10 cellular contexts compared by ENCODE assay signal in the genomic region with DNA sequence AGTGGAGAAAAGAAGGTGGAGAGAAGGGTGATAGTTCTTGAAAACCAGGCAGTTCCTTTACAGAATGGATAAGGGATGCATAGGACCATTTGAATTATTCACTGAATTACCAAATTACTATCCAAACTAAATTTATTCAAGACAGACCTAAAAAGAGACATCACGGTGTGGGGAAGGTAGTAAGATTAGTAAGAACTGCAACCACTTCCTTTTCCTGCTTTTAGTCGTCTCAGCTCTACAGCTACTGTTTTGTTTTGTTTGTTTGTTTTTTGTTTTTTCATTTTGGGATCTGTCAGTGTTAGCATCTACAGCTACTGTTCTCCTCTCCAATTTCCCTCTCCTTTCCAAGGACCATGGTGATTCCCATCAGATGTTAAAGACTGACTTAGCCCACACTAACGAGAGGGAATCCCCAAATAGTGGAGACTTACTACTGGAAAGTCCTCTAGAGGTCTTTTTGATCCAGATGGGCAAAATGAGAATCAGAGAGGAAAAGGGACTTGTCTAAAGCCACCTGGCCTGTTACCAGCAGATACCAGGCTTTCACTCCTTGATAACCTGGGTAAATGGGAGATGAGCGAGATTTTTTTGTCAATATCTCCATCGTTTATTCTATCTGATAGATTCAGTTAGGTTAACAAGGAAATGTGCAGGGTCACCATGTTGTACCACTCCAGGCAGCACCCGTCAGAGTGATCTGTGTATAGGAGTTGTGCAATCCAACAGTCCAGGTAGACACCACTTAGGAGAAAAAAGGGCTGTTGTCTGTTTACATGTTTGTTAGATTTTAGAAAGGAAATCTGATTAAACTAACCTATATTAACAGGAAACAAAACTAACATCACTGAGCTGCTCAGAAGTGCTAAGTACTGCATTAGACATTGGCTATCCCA. TPM values are rescaled to one million over a fixed set of nuclear protein-coding genes. Genes with fewer than 3 reads are reported as not detected.
A peak's percentile ranks its signal among the peaks of the same experiment; 100 is the strongest.
DNase-seq lines count a peak whose midpoint lies in the region; ATAC-seq, FAIRE-seq and TF ChIP-seq lines count a peak whose summit lies in the region.
"Had no signal": no experiment of that assay in that cellular context is flagged by ENCODE, and none has a peak within 500 bp of the region (broad histone marks: within the 10 kb centered on the region; RNA-seq: fewer than 3 reads in every experiment).

No MANE protein-coding gene starts in this region.

- H3K9me2 ChIP-seq in DOHH2 (replicated peaks; ENCODE audit: control insufficient read depth, low read length), result no peaks in the 10 kb centered on the region

- intact Hi-C loops in colonic mucosa (cut with DNase I), result no loop called here

- peak overlapping the region; percentile 57 for H3K27ac ChIP-seq in DOHH2 (ENCODE audit: low read depth, low read length)
- no peak overlapping the region for H3K27ac ChIP-seq in colonic mucosa
- peak overlapping the region in 2 of 4 donors; percentile 13 to 15 for H3K27ac ChIP-seq in upper lobe of left lung

- 69 to 76% methylated on average over 6 of the region's 6 CpGs for WGBS in upper lobe of left lung, 2 donors

- DNase-seq in GM19239 (ENCODE audit: insufficient read length, low spot score), result no peak
- DNase-seq in activated naive CD4-positive, alpha-beta T cell treated with anti-CD3 and anti-CD28 coated beads, Interleukin-2, amount 50 U/mL, for 72 hours (ENCODE audit: low spot score in 2 of 2), result no peak
- no peak for DNase-seq in colonic mucosa
- DNase-seq in NCI-H146 (lab: John Stamatoyannopoulos, UW), result no peak
- no peak for DNase-seq in upper lobe of left lung
- DNase-seq in activated CD8-positive, alpha-beta memory T cell treated with anti-CD3 and anti-CD28 coated beads, Interleukin-2, amount 50 U/mL, for 4 hours, result no peak
- DNase-seq: occipital lobe had no signal

- H3K27me3 ChIP-seq in DOHH2 (ENCODE audit: control insufficient read depth, low read length) (no peaks in the 10 kb centered on the region), colonic mucosa (no peaks in the 10 kb centered on the region), upper lobe of left lung (no peaks in the 10 kb centered on the region)

- TF ChIP-seq CTCF in DOHH2 (IDR thresholded peaks at IDR 0.05; ENCODE audit: low read depth, low read length, poor library complexity, severe bottlenecking), result no peak
- TF ChIP-seq CTCF in colonic mucosa (IDR thresholded peaks at IDR 0.05), result no peak
- no peak for TF ChIP-seq CTCF in upper lobe of left lung (IDR thresholded peaks at IDR 0.05)

- H3K9me3 ChIP-seq in DOHH2 (ENCODE audit: control insufficient read depth, insufficient read depth, low read length), result no peaks in the 10 kb centered on the region
- no peaks in the 10 kb centered on the region for H3K9me3 ChIP-seq in colonic mucosa
- no peaks in the 10 kb centered on the region for H3K9me3 ChIP-seq in upper lobe of left lung

- ATAC-seq in HG03045 (IDR thresholded peaks at IDR 0.05; ENCODE audit: unreplicated experiment) (peak; percentile 76), upper lobe of left lung (ENCODE audit: low FRiP score in 2 of 2) (no peak)
- ATAC-seq in activated naive CD4-positive, alpha-beta T cell treated with anti-CD3 and anti-CD28 coated beads, Interleukin-2, amount 50 U/mL, for 72 hours, result peak; percentile 90 to 93

- no peak for TF ChIP-seq EP300 in upper lobe of left lung (IDR thresholded peaks at IDR 0.05)

- FAIRE-seq in GM19239 (lab: Jason Lieb, UNC), result peak; percentile 93
- FAIRE-seq: bronchial epithelial cell had no signal

- H3F3A ChIP-seq in DOHH2 (ENCODE audit: control insufficient read depth, insufficient read depth), result no peaks in the 10 kb centered on the region; the same call in 1 of the 2 replicates

- H3K4me3 ChIP-seq in DOHH2 (ENCODE audit: low read length), result peak overlapping the region; percentile 60
- no peak overlapping the region for H3K4me3 ChIP-seq in colonic mucosa
- H3K4me3 ChIP-seq in upper lobe of left lung, result no peak overlapping the region

- H3K4me1 ChIP-seq in DOHH2 (ENCODE audit: control insufficient read depth, low read length) (peaks cover 52% of the 10 kb centered on the region), colonic mucosa (no peaks in the 10 kb centered on the region), upper lobe of left lung (peaks cover 5 to 18% (median 10%) of the 10 kb centered on the region in 4 donors)

- peaks cover 59% of the 10 kb centered on the region for H3K79me2 ChIP-seq in DOHH2 (ENCODE audit: control insufficient read depth, low read length)

- H3K9ac ChIP-seq in colonic mucosa (ENCODE audit: low read depth in 2 of 2, low read length in 2 of 2), result no peak overlapping the region

- no peak for TF ChIP-seq POLR2A in upper lobe of left lung (IDR thresholded peaks at IDR 0.05)

- H3K4me2 ChIP-seq in DOHH2 (ENCODE audit: low read length), result peak overlapping the region; percentile 78

- peaks cover 31 to 60% of the 10 kb centered on the region in 2 donors for H3K36me3 Mint-ChIP-seq in activated naive CD4-positive, alpha-beta T cell treated with anti-CD3 and anti-CD28 coated beads, Interleukin-2, amount 50 U/mL, for 72 hours

- H3K9me3 Mint-ChIP-seq in activated naive CD4-positive, alpha-beta T cell treated with anti-CD3 and anti-CD28 coated beads, Interleukin-2, amount 50 U/mL, for 72 hours, result no peaks in the 10 kb centered on the region

- H3K27ac Mint-ChIP-seq in activated naive CD4-positive, alpha-beta T cell treated with anti-CD3 and anti-CD28 coated beads, Interleukin-2, amount 50 U/mL, for 72 hours, result peak overlapping the region in 1 of 2 donors; percentile 65

- no peaks in the 10 kb centered on the region for H4K20me1 ChIP-seq in DOHH2 (ENCODE audit: control insufficient read depth, insufficient read depth, low read depth, low read length)

- H3K36me3 ChIP-seq in DOHH2 (ENCODE audit: control insufficient read depth, low read length) (peaks cover 92% of the 10 kb centered on the region), colonic mucosa (no peaks in the 10 kb centered on the region), upper lobe of left lung (no peaks in the 10 kb centered on the region)

RNA-seq across cellular contexts. Expression of a gene that starts 6.0 kb away (rescaled TPM):
- total RNA-seq in activated naive CD4-positive, alpha-beta T cell treated with anti-CD3 and anti-CD28 coated beads, Interleukin-2, amount 50 U/mL, for 72 hours, result 100 to 1,000 TPM; 217 to 293 TPM
- total RNA-seq in colonic mucosa, result 1 to 10 TPM; 9.2 to 10.0 TPM
- total RNA-seq in upper lobe of left lung, result 100 to 1,000 TPM in 4 of 6 donors, 10 to 100 TPM in 2; 71.7 to 234 (median 110) TPM

Comparison
In these comparisons a context has a peak if more than half of its experiments do, and no peak if none do; other contexts are left out.
1. ATAC-seq: peak in HG03045 (single experiment) and activated naive CD4-positive, alpha-beta T cell treated with anti-CD3 and anti-CD28 coated beads, Interleukin-2, amount 50 U/mL, for 72 hours (2 of 2); none in upper lobe of left lung (0 of 2).
2. RNA of a gene that starts 6.0 kb away (total RNA-seq): 217 to 293 TPM in activated naive CD4-positive, alpha-beta T cell treated with anti-CD3 and anti-CD28 coated beads, Interleukin-2, amount 50 U/mL, for 72 hours and 71.7 to 234 TPM in upper lobe of left lung; 9.2 to 10.0 TPM in colonic mucosa; every median in the first group is over 4 times any median in the second.